Comparison of ENCODE assay signal across 10 cellular contexts in the genomic region with DNA sequence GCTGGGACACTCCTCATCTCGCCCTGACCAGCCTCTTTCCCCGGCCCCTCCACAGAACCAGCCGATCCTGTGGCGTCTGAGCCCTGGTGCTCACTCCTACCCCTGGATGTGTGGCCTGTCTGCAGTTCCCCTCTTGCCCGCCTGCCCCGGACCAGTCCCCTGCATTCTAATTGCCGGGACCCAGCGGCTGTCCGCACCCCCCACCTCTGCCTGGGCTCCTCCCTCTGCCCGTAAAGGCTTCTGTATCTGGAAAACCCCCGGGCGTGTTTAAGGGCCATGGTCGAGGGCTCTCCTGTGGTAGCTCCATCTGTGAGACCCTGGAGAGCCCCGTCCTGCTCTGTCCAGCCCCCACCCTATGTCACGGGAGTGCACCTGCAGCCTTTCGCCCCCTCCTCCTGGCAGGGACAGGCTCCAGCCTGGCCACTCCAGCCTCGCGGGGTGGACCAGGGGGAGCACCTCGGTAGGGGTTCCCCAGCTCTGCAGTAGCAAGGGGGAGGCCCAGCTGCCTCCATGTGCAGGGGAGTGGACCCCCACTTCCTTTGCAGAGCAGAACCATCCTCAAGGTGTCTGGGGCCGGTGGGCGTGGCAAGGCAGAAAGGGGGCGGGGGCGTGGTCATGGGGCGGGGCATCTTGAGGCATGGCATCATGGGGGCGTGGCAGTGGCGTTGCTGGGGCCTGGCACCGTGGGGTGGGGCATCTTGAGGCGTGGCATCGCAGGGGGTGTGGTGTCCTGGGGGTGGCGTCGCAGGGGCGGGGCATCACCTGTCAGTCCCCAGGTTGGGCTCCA.
DNase-seq lines count a peak whose midpoint lies in the region; ATAC-seq and TF ChIP-seq lines count a peak whose summit lies in the region.
"Had no signal": no experiment of that assay in that cellular context is flagged by ENCODE, and none has a peak within 500 bp of the region (broad histone marks: within the 10 kb centered on the region; RNA-seq: fewer than 3 reads in every experiment).

No MANE protein-coding gene starts in this region.

- no peak overlapping the region for H3K4me3 Mint-ChIP-seq in MCF 10A (ENCODE audit: unreplicated experiment)
- H3K4me3 Mint-ChIP-seq: T-cell had no signal

- in situ Hi-C loops in mammary epithelial cell (cut with MboI; ENCODE audit: low sequenced_read_pairs in 2 of 2) = no loop called here

- POLR2A ChIA-PET in MCF 10A (lab: Yijun Ruan, JAX) = no interaction called here

- H3K4me1 Mint-ChIP-seq in MCF 10A (ENCODE audit: insufficient read depth, unreplicated experiment) = peaks cover 22% of the 10 kb centered on the region
- H3K4me1 Mint-ChIP-seq: T-cell had no signal

- H3K27me3 ChIP-seq in mammary epithelial cell (ENCODE audit: insufficient read depth, low read length) = no peaks in the 10 kb centered on the region

- no peak overlapping the region for H3K9ac ChIP-seq in mammary epithelial cell (ENCODE audit: insufficient read depth, low read length)

- no peak overlapping the region for H3K27ac ChIP-seq in mammary epithelial cell (ENCODE audit: insufficient read depth, low read depth, low read length)

- intact Hi-C loops in MCF 10A (cut with micrococcal nuclease) (no loop called here), mammary epithelial cell (cut with micrococcal nuclease) (no loop called here)

- DNase-seq in MCF 10A (ENCODE audit: unreplicated experiment) (peak; percentile 23), mammary epithelial cell (no peak), NCI-H69 (lab: John Stamatoyannopoulos, UW) (peak; percentile 80), islet precursor cell (peak; percentile 50), ureter (ENCODE audit: low spot score) (peak; percentile 29)
- DNase-seq: DMS79 treated with DMSO at 0.1 percent for 48 hours had no signal

- no peak overlapping the region for H3K4me3 ChIP-seq in mammary epithelial cell (replicated peaks in 1 of 3; ENCODE audit: insufficient read depth in 1 of 3, low read depth in 2 of 3, low read length in 3 of 3)

- no peaks in the 10 kb centered on the region for H3K36me3 ChIP-seq in mammary epithelial cell (ENCODE audit: insufficient read depth, low read length)

- no peak overlapping the region for H3K27ac Mint-ChIP-seq in MCF 10A (ENCODE audit: low read depth, unreplicated experiment)
- H3K27ac Mint-ChIP-seq: T-cell had no signal

- no peak overlapping the region for H2AFZ ChIP-seq in mammary epithelial cell (ENCODE audit: low read depth, low read length)

- no peak overlapping the region for H3K4me2 ChIP-seq in mammary epithelial cell (ENCODE audit: insufficient read depth, low read depth, low read length)

- dilution Hi-C loops in mammary epithelial cell (cut with HindIII; ENCODE audit: low sequenced_read_pairs) = no loop called here

- no peaks in the 10 kb centered on the region for H3K79me2 ChIP-seq in mammary epithelial cell (ENCODE audit: insufficient read depth, low read length)

- no peaks in the 10 kb centered on the region for H3K36me3 Mint-ChIP-seq in MCF 10A (ENCODE audit: insufficient read depth, unreplicated experiment)
- H3K36me3 Mint-ChIP-seq: T-cell had no signal

- peaks cover 10% of the 10 kb centered on the region for H3K9me3 ChIP-seq in mammary epithelial cell (replicated peaks; ENCODE audit: insufficient read depth, low read length)

- H3K9me3 Mint-ChIP-seq in MCF 10A (ENCODE audit: unreplicated experiment) = no peaks in the 10 kb centered on the region
- H3K9me3 Mint-ChIP-seq: T-cell had no signal

- no peak for TF ChIP-seq CTCF in MCF 10A (IDR thresholded peaks at IDR 0.05; ENCODE audit: unreplicated experiment)
- no peak for TF ChIP-seq CTCF in mammary epithelial cell (conservative IDR thresholded peaks at IDR 0.05 in 1 of 2, IDR thresholded peaks at IDR 0.05 in 1 of 2; ENCODE audit: extremely low read depth in 1 of 2, insufficient read depth in 1 of 2, low read depth in 1 of 2, low read length in 2 of 2)

- H3K4me1 ChIP-seq in mammary epithelial cell (ENCODE audit: insufficient read depth, low read length) = no peaks in the 10 kb centered on the region

- no peaks in the 10 kb centered on the region for H3K27me3 Mint-ChIP-seq in MCF 10A (ENCODE audit: insufficient read depth, unreplicated experiment)
- H3K27me3 Mint-ChIP-seq: T-cell had no signal

- ATAC-seq in GM21786 (IDR thresholded peaks at IDR 0.05; ENCODE audit: unreplicated experiment) (no peak), HG02610 (IDR thresholded peaks at IDR 0.05; ENCODE audit: unreplicated experiment) (no peak), GM18858 (IDR thresholded peaks at IDR 0.05; ENCODE audit: unreplicated experiment) (no peak)

- BruUV-seq in MCF 10A (replicated peaks; lab: Mats Ljungman, UMichigan) = no TSS peak
- no TSS peak for BruUV-seq in mammary epithelial cell (replicated peaks; lab: Mats Ljungman, UMichigan)

- no peaks in the 10 kb centered on the region for H4K20me1 ChIP-seq in mammary epithelial cell (ENCODE audit: insufficient read depth, low read length)

- WGBS in mammary epithelial cell (ENCODE audit: low coverage, missing lambda C conversion rate) = 94% methylated on average over 16 of the region's 32 CpGs

- CTCF ChIA-PET in MCF 10A (lab: Yijun Ruan, JAX) (interaction anchor here (0.7 kb wide), 1 partner anchor 29 kb away, joined by 3 read pairs; no protein-coding TSS in a partner anchor), mammary epithelial cell (lab: Charles Lee; ENCODE audit: low non-redundant PET) (no interaction called here)
